Comparison of ENCODE assay signal across 8 cellular contexts in genomic region chr19:4583961-4584669, GRCh38. TPM values are rescaled to one million over a fixed set of nuclear protein-coding genes. Genes with fewer than 3 reads are reported as not detected.
A peak's percentile ranks its signal among the peaks of the same experiment; 100 is the strongest.
DNase-seq lines count a peak whose midpoint lies in the region; ATAC-seq, FAIRE-seq and TF ChIP-seq lines count a peak whose summit lies in the region.

No MANE protein-coding gene starts in this region.

- CTCF ChIA-PET in A673 (lab: Charles Lee) (no interaction called here), K562 (lab: Yijun Ruan, JAX; ENCODE audit: low intra/inter-chr PET ratio) (no interaction called here)

- H3K4me1 ChIP-seq in A673 (ENCODE audit: insufficient read depth, low read length, poor library complexity, severe bottlenecking): peaks cover 39% of the 10 kb centered on the region
- H3K4me1 ChIP-seq in K562 (replicated peaks in 1 of 2; ENCODE audit: control insufficient read depth in 2 of 2, insufficient read depth in 2 of 2, low read length in 2 of 2): peaks cover 8 to 41% of the 10 kb centered on the region in 2 experiments; a peak in 3 of 5 replicates

- H2AFZ ChIP-seq in K562 (ENCODE audit: low read depth, low read length): peak overlapping the region; percentile 89

- H4K20me1 ChIP-seq in K562 (replicated peaks; ENCODE audit: control insufficient read depth, insufficient read depth, low read length): no peaks in the 10 kb centered on the region; the same call in 1 of the 2 replicates

- intact Hi-C loops in A673 (cut with micrococcal nuclease; ENCODE audit: unreplicated experiment): no loop called here
- intact Hi-C loops in K562 (cut with micrococcal nuclease): no loop called here
- intact Hi-C loops in lower leg skin (cut with DNase I; ENCODE audit: low total_unique reads): no loop called here

- no peaks in the 10 kb centered on the region for H3K36me3 ChIP-seq in A673 (ENCODE audit: insufficient read depth, low read length, poor library complexity, severe bottlenecking)
- H3K36me3 ChIP-seq in K562 (ENCODE audit: control insufficient read depth, insufficient read depth, low read length): no peaks in the 10 kb centered on the region

- H3K27me3 ChIP-seq in A673 (replicated peaks; ENCODE audit: insufficient read depth, low read depth, low read length, poor library complexity): peaks cover 9% of the 10 kb centered on the region
- peaks cover 46% of the 10 kb centered on the region for H3K27me3 ChIP-seq in HL-60 (ENCODE audit: insufficient read depth, poor library complexity, severe bottlenecking)
- no peaks in the 10 kb centered on the region for H3K27me3 ChIP-seq in K562 (ENCODE audit: control insufficient read depth in 2 of 2, insufficient read depth in 2 of 2, low read length in 2 of 2)

- under 1% methylated on average over 26 of the region's 49 CpGs for WGBS in K562 (ENCODE audit: insufficient coverage, low coverage, missing lambda C conversion rate)
- WGBS in lower leg skin, 2 donors: 0 to 2% methylated on average over 9 to 13 of the region's 49 CpGs

- BruUV-seq in A673 (replicated peaks; lab: Mats Ljungman, UMichigan) (no TSS peak), K562 (replicated peaks; lab: Mats Ljungman, UMichigan) (no TSS peak)

- H3K4me2 ChIP-seq in K562 (ENCODE audit: insufficient read depth, low read length): peak overlapping the region; percentile 61

- ATAC-seq in K562: peak; percentile 78
- no peak for ATAC-seq in omental fat pad (ENCODE audit: low FRiP score)
- no peak for ATAC-seq in GM21360 (IDR thresholded peaks at IDR 0.05; ENCODE audit: unreplicated experiment)

- in situ Hi-C loops in K562 (cut with MboI): no loop called here

- H3K9me3 ChIP-seq in A673 (ENCODE audit: low read depth, low read length, poor library complexity, severe bottlenecking) (no peaks in the 10 kb centered on the region), K562 (replicated peaks; ENCODE audit: control insufficient read depth, insufficient read depth, low read depth, low read length) (no peaks in the 10 kb centered on the region)

- peak; percentile 6 for FAIRE-seq in K562 (lab: Jason Lieb, UNC)

- POLR2A ChIA-PET in A673 (lab: Charles Lee; ENCODE audit: low non-redundant PET): no interaction called here
- POLR2A ChIA-PET in K562 (lab: Yijun Ruan, JAX): interaction anchor here (0.7 kb wide), 2 partner anchors 16 to 68 kb away, joined by 3 read pairs; no protein-coding TSS in a partner anchor

- no peak for DNase-seq in A673 (ENCODE audit: low spot score)
- no peak for DNase-seq in HL-60 (ENCODE audit: low read depth in 1 of 2, low spot score in 1 of 2)
- peak; percentile 63 to 76 (median 74) for DNase-seq in K562 (ENCODE audit: extremely low read depth in 1 of 4, low spot score in 3 of 4)
- DNase-seq in lower leg skin (ENCODE audit: low spot score in 2 of 2): no peak
- no peak for DNase-seq in NCI-H146 treated with DMSO at 0.1 percent for 48 hours (lab: John Stamatoyannopoulos, UW; ENCODE audit: unreplicated experiment)
- no peak for DNase-seq in GM10266 (ENCODE audit: extremely low spot score)
- DNase-seq in omental fat pad (ENCODE audit: low spot score): no peak

- no peak for TF ChIP-seq EP300 in K562 (IDR thresholded peaks at IDR 0.05; ENCODE audit: low read length)

- peak overlapping the region; percentile 74 for H3K4me3 ChIP-seq in A673 (ENCODE audit: low read depth, low read length, poor library complexity, severe bottlenecking)
- H3K4me3 ChIP-seq in HL-60 (replicated peaks; ENCODE audit: insufficient read depth, low read length): peak overlapping the region; percentile 38
- peak overlapping the region; percentile 52 for H3K4me3 ChIP-seq in K562
- peak overlapping the region; percentile 2 for H3K4me3 ChIP-seq in lower leg skin (ENCODE audit: low read depth, poor library complexity, severe bottlenecking)

- no peaks in the 10 kb centered on the region for H3K9me1 ChIP-seq in K562 (ENCODE audit: control insufficient read depth, insufficient read depth, low read length)

- H3K27ac ChIP-seq in A673 (ENCODE audit: low read depth, low read length, poor library complexity, severe bottlenecking): no peak overlapping the region
- no peak overlapping the region for H3K27ac ChIP-seq in HL-60 (replicated peaks)
- no peak overlapping the region for H3K27ac ChIP-seq in K562 (ENCODE audit: extremely low read depth, low read depth, low read length)

- peak overlapping the region; percentile 5 to 84; a peak in 3 of 4 replicates for H3K9ac ChIP-seq in K562 (ENCODE audit: insufficient read depth in 1 of 2, low read depth in 2 of 2, low read length in 2 of 2)

- H3K79me2 ChIP-seq in K562 (ENCODE audit: control insufficient read depth, insufficient read depth, low read length): no peaks in the 10 kb centered on the region

- TF ChIP-seq CTCF in A673 (conservative IDR thresholded peaks at IDR 0.05; ENCODE audit: low read depth, low read length): no peak
- TF ChIP-seq CTCF in HL-60 (IDR thresholded peaks at IDR 0.05; ENCODE audit: insufficient read depth, low read length): no peak
- TF ChIP-seq CTCF in K562 (IDR thresholded peaks at IDR 0.05 in 2 of 3, conservative IDR thresholded peaks at IDR 0.05 in 1 of 3; ENCODE audit: insufficient read depth in 2 of 3, low read depth in 1 of 3, low read length in 3 of 3): no peak
- no peak for TF ChIP-seq CTCF in lower leg skin (IDR thresholded peaks at IDR 0.05)
- TF ChIP-seq CTCF in GM10266 (IDR thresholded peaks at IDR 0.05; ENCODE audit: control insufficient read depth, insufficient read depth, low read depth, missing control alignments): no peak
- no peak for TF ChIP-seq CTCF in omental fat pad (IDR thresholded peaks at IDR 0.05)

- TF ChIP-seq RAD21 in K562 (CRISPR knock-in tag; conservative IDR thresholded peaks at IDR 0.05 in 1 of 2, IDR thresholded peaks at IDR 0.05 in 1 of 2): no peak

- TF ChIP-seq POLR2A in K562 (conservative IDR thresholded peaks at IDR 0.05): no peak
- TF ChIP-seq POLR2A in lower leg skin (IDR thresholded peaks at IDR 0.05): no peak

RNA-seq across cellular contexts. Expression of gene SEMA6B, which starts 24.6 kb away (rescaled TPM):
- total RNA-seq in A673 (2021): 9.2 and 12.2 TPM in 2 replicates
- total RNA-seq in K562 (2011; cell fraction: chromatin; rRNA removed; ENCODE audit: low replicate concordance): 3.4 and 12.9 TPM in 2 replicates
- 12.9 and 13.2 TPM in 2 replicates for total RNA-seq in K562 (2011; cell fraction: nucleolus; rRNA removed)
- total RNA-seq in K562 (2011; cell fraction: nucleoplasm; rRNA removed): 9.3 and 10.5 TPM in 2 replicates
- total RNA-seq in K562 (2014; rRNA removed): 2.5 and 2.7 TPM in 2 replicates
- 0.57 and 0.65 TPM in 2 replicates for total RNA-seq in K562 (2014; rRNA removed; fragmentation: Illumina TruSeq; extraction: Trizol)
- total RNA-seq in K562 (2015; rRNA removed; fragmentation: Illumina TruSeq; extraction: Trizol): 0.83 and 1.1 TPM in 2 replicates
- 3.7 and 4.6 TPM in 2 replicates for total RNA-seq in K562 (2021)
- polyA plus RNA-seq in K562 (2011; rRNA removed): 2.6 and 4.9 TPM in 2 replicates
- polyA plus RNA-seq in K562 (2011; cell fraction: cytosol; rRNA removed): 6.8 and 8.8 TPM in 2 replicates
- polyA plus RNA-seq in K562 (2011; cell fraction: nucleus; rRNA removed): 7.2 and 8.1 TPM in 2 replicates
- 1.3 and 1.6 TPM in 2 replicates for polyA plus RNA-seq in K562 (2012)
- polyA plus RNA-seq in K562 (2014; fragmentation: Illumina TruSeq; extraction: Trizol): 1.4 and 2.7 TPM in 2 replicates
- not detected for polyA plus RNA-seq in K562 (2014; fragmentation: Nextera tagmentation; extraction: Ambion mirVana)
- polyA plus RNA-seq in K562 (2014; rRNA removed): 1.7 and 3.8 TPM in 2 replicates
- polyA minus RNA-seq in K562 (2011; rRNA and poly(A)+ RNA removed): 5.1 and 7.6 TPM in 2 replicates
- polyA minus RNA-seq in K562 (2011; cell fraction: cytosol; rRNA and poly(A)+ RNA removed): 9.4 and 13.2 TPM in 2 replicates
- polyA minus RNA-seq in K562 (2011; cell fraction: nucleus; rRNA and poly(A)+ RNA removed): 4.4 and 7.0 TPM in 2 replicates
- 1 to 10 TPM; 3.3 to 6.0 (median 3.6) TPM for total RNA-seq in lower leg skin
- 10 to 100 TPM in 3 of 4 donors, 1 to 10 TPM in 1; 4.4 to 39.3 (median 10.9) TPM for total RNA-seq in omental fat pad

RNA-seq across cellular contexts. Expression of gene LRG1, which starts 44.3 kb away (rescaled TPM):
- total RNA-seq in A673 (2021): 0.20 TPM in 1 of 2 replicates, not detected in the other
- total RNA-seq in K562 (2011; cell fraction: chromatin; rRNA removed; ENCODE audit: low replicate concordance): 5.0 and 14.6 TPM in 2 replicates
- total RNA-seq in K562 (2011; cell fraction: nucleolus; rRNA removed): 18.2 and 23.3 TPM in 2 replicates
- 12.4 and 14.4 TPM in 2 replicates for total RNA-seq in K562 (2011; cell fraction: nucleoplasm; rRNA removed)
- 8.4 and 10.6 TPM in 2 replicates for total RNA-seq in K562 (2014; rRNA removed)
- total RNA-seq in K562 (2014; rRNA removed; fragmentation: Illumina TruSeq; extraction: Trizol): 3.8 and 4.6 TPM in 2 replicates
- 9.4 and 9.5 TPM in 2 replicates for total RNA-seq in K562 (2015; rRNA removed; fragmentation: Illumina TruSeq; extraction: Trizol)
- total RNA-seq in K562 (2021): 11.5 and 11.7 TPM in 2 replicates
- polyA plus RNA-seq in K562 (2011; rRNA removed): 10.9 and 11.9 TPM in 2 replicates
- 15.4 and 23.9 TPM in 2 replicates for polyA plus RNA-seq in K562 (2011; cell fraction: cytosol; rRNA removed)
- 2.7 and 3.4 TPM in 2 replicates for polyA plus RNA-seq in K562 (2011; cell fraction: nucleus; rRNA removed)
- polyA plus RNA-seq in K562 (2012): 9.0 and 20.7 TPM in 2 replicates
- polyA plus RNA-seq in K562 (2014; fragmentation: Illumina TruSeq; extraction: Trizol): 8.7 and 12.6 TPM in 2 replicates
- polyA plus RNA-seq in K562 (2014; fragmentation: Nextera tagmentation; extraction: Ambion mirVana): 1 to 10 TPM; 1.5 to 5.1 TPM
- 11.9 and 12.3 TPM in 2 replicates for polyA plus RNA-seq in K562 (2014; rRNA removed)
- 3.2 and 3.6 TPM in 2 replicates for polyA minus RNA-seq in K562 (2011; rRNA and poly(A)+ RNA removed)
- 6.2 and 7.6 TPM in 2 replicates for polyA minus RNA-seq in K562 (2011; cell fraction: cytosol; rRNA and poly(A)+ RNA removed)
- 1.2 and 2.6 TPM in 2 replicates for polyA minus RNA-seq in K562 (2011; cell fraction: nucleus; rRNA and poly(A)+ RNA removed)
- 1 to 10 TPM; 1.8 to 9.9 (median 2.7) TPM for total RNA-seq in lower leg skin
- total RNA-seq in omental fat pad: 10 to 100 TPM in 1 of 4 donors, 1 to 10 TPM in 3; 1.4 to 22.6 (median 5.4) TPM

RNA-seq across cellular contexts. Expression of gene PLIN5, which starts 49.1 kb away (rescaled TPM):
- total RNA-seq in A673 (2021) (3.0 and 6.8 TPM in 2 replicates), K562 (2014; rRNA removed) (0.50 and 0.86 TPM in 2 replicates), K562 (2014; rRNA removed; fragmentation: Illumina TruSeq; extraction: Trizol) (0.15 and 0.26 TPM in 2 replicates), K562 (2015; rRNA removed; fragmentation: Illumina TruSeq; extraction: Trizol) (0.07 TPM in 1 of 2 replicates, not detected in the other), K562 (2021) (1.3 TPM in 2 replicates), lower leg skin (10 to 100 TPM in 1 of 4 donors, 1 to 10 TPM in 3; 1.0 to 21.2 (median 5.3) TPM), omental fat pad (10 to 100 TPM; 28.6 to 48.1 (median 44.0) TPM)
- total RNA-seq in K562 (2011; cell fraction: chromatin; rRNA removed; ENCODE audit: low replicate concordance): 8.0 and 24.6 TPM in 2 replicates
- total RNA-seq in K562 (2011; cell fraction: nucleolus; rRNA removed): 11.3 and 12.8 TPM in 2 replicates
- 10.8 and 12.9 TPM in 2 replicates for total RNA-seq in K562 (2011; cell fraction: nucleoplasm; rRNA removed)
- polyA plus RNA-seq in K562 (2011; rRNA removed) (1.3 and 1.6 TPM in 2 replicates), K562 (2014; fragmentation: Illumina TruSeq; extraction: Trizol) (0.54 and 0.62 TPM in 2 replicates), K562 (2014; fragmentation: Nextera tagmentation; extraction: Ambion mirVana) (under 1 TPM; 0.04 TPM), K562 (2014; rRNA removed) (0.85 and 0.94 TPM in 2 replicates)
- polyA plus RNA-seq in K562 (2011; cell fraction: cytosol; rRNA removed): 1.0 and 1.3 TPM in 2 replicates
- 3.6 and 9.2 TPM in 2 replicates for polyA plus RNA-seq in K562 (2011; cell fraction: nucleus; rRNA removed)
- polyA plus RNA-seq in K562 (2012): 0.50 and 0.51 TPM in 2 replicates
- 0.81 and 1.5 TPM in 2 replicates for polyA minus RNA-seq in K562 (2011; rRNA and poly(A)+ RNA removed)
- polyA minus RNA-seq in K562 (2011; cell fraction: cytosol; rRNA and poly(A)+ RNA removed): 0.95 TPM in 1 of 2 replicates, not detected in the other
- polyA minus RNA-seq in K562 (2011; cell fraction: nucleus; rRNA and poly(A)+ RNA removed): 2.0 and 2.8 TPM in 2 replicates

RNA-seq across cellular contexts. Expression of gene TNFAIP8L1, which starts 55.2 kb away (rescaled TPM):
- total RNA-seq in A673 (2021) (24.7 and 25.4 TPM in 2 replicates), K562 (2014; rRNA removed) (4.0 and 4.4 TPM in 2 replicates), K562 (2014; rRNA removed; fragmentation: Illumina TruSeq; extraction: Trizol) (4.3 and 4.6 TPM in 2 replicates), K562 (2015; rRNA removed; fragmentation: Illumina TruSeq; extraction: Trizol) (4.9 and 5.4 TPM in 2 replicates), K562 (2021) (6.5 and 9.3 TPM in 2 replicates), lower leg skin (10 to 100 TPM in 1 of 4 donors, 1 to 10 TPM in 3; 3.1 to 11.6 (median 7.0) TPM), omental fat pad (1 to 10 TPM; 1.8 to 6.3 (median 3.1) TPM)
- total RNA-seq in K562 (2011; cell fraction: chromatin; rRNA removed; ENCODE audit: low replicate concordance): 10.7 and 24.6 TPM in 2 replicates
- 13.8 and 17.5 TPM in 2 replicates for total RNA-seq in K562 (2011; cell fraction: nucleolus; rRNA removed)
- 10.7 and 12.8 TPM in 2 replicates for total RNA-seq in K562 (2011; cell fraction: nucleoplasm; rRNA removed)
- polyA plus RNA-seq in K562 (2011; rRNA removed) (5.7 and 8.0 TPM in 2 replicates), K562 (2014; fragmentation: Illumina TruSeq; extraction: Trizol) (6.6 and 7.3 TPM in 2 replicates), K562 (2014; fragmentation: Nextera tagmentation; extraction: Ambion mirVana) (1 to 10 TPM in 1 of 2 experiments, under 1 TPM in 1; 0.69 to 1.0 TPM), K562 (2014; rRNA removed) (6.8 and 7.3 TPM in 2 replicates)
- polyA plus RNA-seq in K562 (2011; cell fraction: cytosol; rRNA removed): 8.2 and 15.6 TPM in 2 replicates
- 3.0 and 4.8 TPM in 2 replicates for polyA plus RNA-seq in K562 (2011; cell fraction: nucleus; rRNA removed)
- 7.6 and 10.7 TPM in 2 replicates for polyA plus RNA-seq in K562 (2012)
- 4.5 and 8.6 TPM in 2 replicates for polyA minus RNA-seq in K562 (2011; rRNA and poly(A)+ RNA removed)
- polyA minus RNA-seq in K562 (2011; cell fraction: cytosol; rRNA and poly(A)+ RNA removed): 4.7 and 6.4 TPM in 2 replicates
- 3.0 and 4.6 TPM in 2 replicates for polyA minus RNA-seq in K562 (2011; cell fraction: nucleus; rRNA and poly(A)+ RNA removed)

Comparison
In these comparisons a context has a peak if more than half of its experiments do, and no peak if none do; other contexts are left out.
1. DNase-seq: peak in K562 (4 of 4); none in A673 (single experiment), HL-60 (0 of 2), lower leg skin (0 of 2), NCI-H146 treated with DMSO at 0.1 percent for 48 hours (single experiment), GM10266 (single experiment) and omental fat pad (single experiment).
2. H3K4me3 ChIP-seq: peak in every context shown above with its lines; median percentile 74 in A673; 52 in K562; 38 in HL-60; 2 in lower leg skin.